In genomic region chr6:114304304-114304887, GRCh38 we compare ENCODE assay signal across 9 cellular contexts. TPM values are rescaled to one million over a fixed set of nuclear protein-coding genes. Genes with fewer than 3 reads are reported as not detected.
DNase-seq lines count a peak whose midpoint lies in the region; TF ChIP-seq lines count a peak whose summit lies in the region.
"Had no signal": no experiment of that assay in that cellular context is flagged by ENCODE, and none has a peak within 500 bp of the region (broad histone marks: within the 10 kb centered on the region; RNA-seq: fewer than 3 reads in every experiment).

No MANE protein-coding gene starts in this region.

- 67% methylated on average over 1 of the region's 1 CpG for WGBS in prostate gland

- H3K4me3 ChIP-seq in colonic mucosa (no peak overlapping the region), prostate gland (no peak overlapping the region)

- H3K27ac ChIP-seq in colonic mucosa (no peak overlapping the region), prostate gland (no peak overlapping the region)

- H3K27me3 ChIP-seq in colonic mucosa (no peaks in the 10 kb centered on the region), prostate gland (replicated peaks; ENCODE audit: insufficient read depth) (no peaks in the 10 kb centered on the region)

- no peak overlapping the region for H3K9ac ChIP-seq in colonic mucosa (ENCODE audit: low read depth in 2 of 2, low read length in 2 of 2)

- no peak for TF ChIP-seq POLR2A in prostate gland (IDR thresholded peaks at IDR 0.05)

- H3K4me1 ChIP-seq in colonic mucosa (no peaks in the 10 kb centered on the region), prostate gland (replicated peaks) (no peaks in the 10 kb centered on the region)

- TF ChIP-seq CTCF in colonic mucosa (IDR thresholded peaks at IDR 0.05) (peak; percentile 22), prostate gland (IDR thresholded peaks at IDR 0.05) (peak in 3 of 4 experiments; percentile 31 to 47 (median 47))

- DNase-seq in NCI-H2196 (lab: John Stamatoyannopoulos, UW; ENCODE audit: unreplicated experiment) (peak; percentile 21), NCI-H2196 treated with DMSO at 0.1 percent for 48 hours (lab: John Stamatoyannopoulos, UW; ENCODE audit: unreplicated experiment) (no peak), NCI-H2029 treated with DMSO at 0.1 percent for 48 hours (lab: John Stamatoyannopoulos, UW) (peak; percentile 6), colonic mucosa (no peak), prostate gland (ENCODE audit: low spot score) (no peak), occipital lobe (lab: John Stamatoyannopoulos, UW) (no peak)
- DNase-seq in stimulated activated CD4-positive, alpha-beta T cell treated with anti-CD3 and anti-CD28 coated beads, Interleukin-12 subunit alpha, Interleukin-12 subunit beta, amount 100 ng/mL, for 4 hours: no peak
- no peak for DNase-seq in activated CD8-positive, alpha-beta memory T cell treated with anti-CD3 and anti-CD28 coated beads, Interleukin-2, amount 50 U/mL, for 48 hours
- DNase-seq: activated naive CD4-positive, alpha-beta T cell had no signal

- H3K36me3 ChIP-seq in colonic mucosa (no peaks in the 10 kb centered on the region), prostate gland (no peaks in the 10 kb centered on the region)

- H3K9me3 ChIP-seq in colonic mucosa (no peaks in the 10 kb centered on the region), prostate gland (no peaks in the 10 kb centered on the region)

- intact Hi-C loops in colonic mucosa (cut with DNase I) (no loop called here), prostate gland (cut with DNase I) (loop anchor here (10.0 kb wide), 1 partner anchor 210 kb away; no protein-coding TSS in a partner anchor)

RNA-seq across cellular contexts. Expression of gene HS3ST5, which starts 38.4 kb away (rescaled TPM):
- total RNA-seq in colonic mucosa (under 1 TPM; 0.05 to 0.16 TPM), prostate gland (under 1 TPM in 1 of 2 donors, not detected in 1; 0.34 TPM), occipital lobe (6.6 TPM)

Comparison
In these comparisons a context has a peak if more than half of its experiments do, and no peak if none do; other contexts are left out.
1. DNase-seq: peak in NCI-H2196 (single experiment) and NCI-H2029 treated with DMSO at 0.1 percent for 48 hours (single experiment); none in NCI-H2196 treated with DMSO at 0.1 percent for 48 hours (single experiment), colonic mucosa (single experiment), prostate gland (single experiment), stimulated activated CD4-positive, alpha-beta T cell treated with anti-CD3 and anti-CD28 coated beads, Interleukin-12 subunit alpha, Interleukin-12 subunit beta, amount 100 ng/mL, for 4 hours (single experiment), activated CD8-positive, alpha-beta memory T cell treated with anti-CD3 and anti-CD28 coated beads, Interleukin-2, amount 50 U/mL, for 48 hours (single experiment) and occipital lobe (single experiment).